In the genomic region with DNA sequence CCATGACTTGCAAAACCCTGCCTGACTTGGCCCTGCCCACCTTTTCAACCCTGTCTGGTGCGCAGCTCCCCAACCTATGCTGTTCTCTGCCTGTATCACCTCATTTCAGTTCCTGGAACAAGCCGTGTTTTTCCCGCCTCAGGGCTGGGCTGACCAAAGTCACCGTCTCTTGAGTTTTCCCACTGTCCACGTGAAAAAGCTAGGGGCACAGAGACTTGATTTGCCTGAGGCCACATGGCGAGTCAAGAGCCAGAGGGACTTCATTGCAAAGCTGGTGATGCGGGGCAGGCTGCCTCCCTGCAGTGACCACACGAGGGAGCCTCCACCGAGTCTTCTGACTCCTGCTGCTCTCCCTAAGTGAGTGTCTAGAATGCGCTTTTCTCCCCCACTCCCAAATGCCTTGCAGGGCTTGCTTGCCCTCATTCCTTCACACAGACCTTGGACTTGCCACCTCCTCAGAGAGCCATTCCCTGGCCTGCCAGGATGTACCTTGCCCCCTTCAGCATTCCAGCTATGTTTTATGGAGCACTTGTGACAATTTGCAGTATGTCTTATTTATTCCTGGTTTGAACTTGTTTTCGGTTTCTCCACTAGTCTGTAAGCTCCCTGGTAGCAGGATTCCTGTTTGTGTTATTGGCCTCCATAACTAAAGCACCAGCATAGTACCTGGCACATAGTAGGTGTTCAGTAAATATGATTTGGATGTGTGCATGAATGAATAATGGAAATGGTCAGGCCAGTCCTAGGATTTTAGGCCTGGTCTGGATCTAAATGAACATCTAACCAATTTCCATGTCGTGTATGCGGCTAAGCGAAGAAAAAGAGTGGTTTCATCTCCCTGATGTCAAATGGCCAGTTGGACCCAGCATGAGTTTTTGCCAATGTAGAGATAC, we compare ENCODE assay signal across 8 cellular contexts.
DNase-seq lines count a peak whose midpoint lies in the region; ATAC-seq, FAIRE-seq and TF ChIP-seq lines count a peak whose summit lies in the region.

No MANE protein-coding gene starts in this region.

- peak; percentile 94 for TF ChIP-seq RAD21 in HepG2 (CRISPR knock-in tag; IDR thresholded peaks at IDR 0.05)

- peak overlapping the region; percentile 65 for H3K4me2 ChIP-seq in HepG2 (ENCODE audit: low read depth, low read length)

- H4K20me1 ChIP-seq in HepG2 (ENCODE audit: insufficient read depth, low read length): no peaks in the 10 kb centered on the region

- H3K9ac ChIP-seq in HepG2 (ENCODE audit: insufficient read depth, low read depth, low read length): no peak overlapping the region

- peak; percentile 76 for TF ChIP-seq CTCF in RWPE2 (IDR thresholded peaks at IDR 0.05; ENCODE audit: poor library complexity, severe bottlenecking)
- TF ChIP-seq CTCF in choroid plexus epithelial cell (conservative IDR thresholded peaks at IDR 0.05; ENCODE audit: low read depth, low read length): peak; percentile 92
- TF ChIP-seq CTCF in HepG2 (CRISPR knock-in tag; IDR thresholded peaks at IDR 0.05): peak; percentile 98

- 28% methylated on average over 14 of the region's 14 CpGs for WGBS in HepG2 (ENCODE audit: low lambda C conversion rate)

- ATAC-seq in RWPE2 (ENCODE audit: low read depth): peak; percentile 67
- ATAC-seq in HepG2: peak; percentile 93
- ATAC-seq in GM18868 (IDR thresholded peaks at IDR 0.05; ENCODE audit: unreplicated experiment): no peak

- H3K4me1 ChIP-seq in RWPE2 (ENCODE audit: insufficient read depth, poor library complexity, severe bottlenecking): peaks cover 26% of the 10 kb centered on the region
- peaks cover 56% of the 10 kb centered on the region for H3K4me1 ChIP-seq in HepG2 (ENCODE audit: insufficient read depth, low read length)

- POLR2A ChIA-PET in HepG2 (lab: Yijun Ruan, JAX): interaction anchor here (1.2 to 4.0 kb wide), 6 partner anchors 17 to 133 kb away, joined by 6 to 55 read pairs (median 16); no protein-coding TSS in a partner anchor

- H3K9me3 ChIP-seq in RWPE2 (ENCODE audit: severe bottlenecking) (no peaks in the 10 kb centered on the region), HepG2 (ENCODE audit: low read length) (no peaks in the 10 kb centered on the region)

- TF ChIP-seq EP300 in HepG2 (IDR thresholded peaks at IDR 0.05; ENCODE audit: low read depth in 2 of 2, low read length in 2 of 2) (no peak), HepG2 (CRISPR knock-in tag; IDR thresholded peaks at IDR 0.05; ENCODE audit: borderline replicate concordance) (no peak; the same call in none of the 2 replicates)

- H3K36me3 ChIP-seq in RWPE2 (ENCODE audit: low read depth) (no peaks in the 10 kb centered on the region), HepG2 (replicated peaks in 1 of 2; ENCODE audit: control insufficient read depth in 1 of 2, insufficient read depth in 2 of 2, low read length in 2 of 2) (no peaks in the 10 kb centered on the region)

- H2AFZ ChIP-seq in HepG2 (ENCODE audit: low read length): no peak overlapping the region

- H3K4me3 ChIP-seq in RWPE2 (ENCODE audit: severe bottlenecking) (no peak overlapping the region), choroid plexus epithelial cell (ENCODE audit: low read depth, low read length) (no peak overlapping the region), HepG2 (replicated peaks in 1 of 3; ENCODE audit: insufficient read depth in 1 of 3, low read depth in 2 of 3, low read length in 3 of 3) (peak overlapping the region in 2 of 3 experiments; percentile 1 to 44; a peak in 2 of 6 replicates)

- in situ Hi-C loops in HepG2 (cut with HindIII; ENCODE audit: extremely low pct_ligation_motif_present, low pct_unique_long_range_greater_than_20kb): loop anchor here (5.0 kb wide), 1 partner anchor 33 kb away; no protein-coding TSS in a partner anchor

- no TSS peak for BruUV-seq in HepG2 (replicated peaks; lab: Mats Ljungman, UMichigan)

- H3K79me2 ChIP-seq in HepG2 (ENCODE audit: insufficient read depth, low read length): no peaks in the 10 kb centered on the region

- H3K27me3 ChIP-seq in RWPE2 (ENCODE audit: insufficient read depth, poor library complexity, severe bottlenecking): no peaks in the 10 kb centered on the region
- no peaks in the 10 kb centered on the region for H3K27me3 ChIP-seq in HepG2 (ENCODE audit: control insufficient read depth in 1 of 2, insufficient read depth in 2 of 2, low read length in 2 of 2)

- intact Hi-C loops in HepG2 (cut with micrococcal nuclease; ENCODE audit: unreplicated experiment): loop anchor here (1.0 to 5.0 kb wide), 4 partner anchors 29 to 273 kb away; no protein-coding TSS in a partner anchor

- peak; percentile 93 for FAIRE-seq in HepG2 (lab: Jason Lieb, UNC)

- TF ChIP-seq POLR2A in HepG2 (IDR thresholded peaks at IDR 0.05; ENCODE audit: insufficient read depth in 1 of 2, low read depth in 2 of 2, low read length in 2 of 2): no peak

- DNase-seq in NCI-H1417 (lab: John Stamatoyannopoulos, UW): peak; percentile 10 to 46 (median 13)
- DNase-seq in NCI-H1417 treated with DMSO at 0.1 percent for 48 hours (lab: John Stamatoyannopoulos, UW): no peak
- DNase-seq in HUDEP-2 (lab: John Stamatoyannopoulos, UW; ENCODE audit: unreplicated experiment in 76 of 76): peak in 41 of 76 experiments; percentile 1 to 38 (median 10)
- DNase-seq in RWPE2 (ENCODE audit: low spot score): no peak
- DNase-seq in choroid plexus epithelial cell (ENCODE audit: low read depth): peak; percentile 76
- peak; percentile 70 for DNase-seq in HepG2 (ENCODE audit: low spot score)
- DNase-seq in superior temporal gyrus (ENCODE audit: extremely low spot score): peak; percentile 76

- H3K27ac ChIP-seq in RWPE2 (ENCODE audit: poor library complexity, severe bottlenecking): peak overlapping the region; percentile 33
- no peak overlapping the region for H3K27ac ChIP-seq in HepG2 (ENCODE audit: extremely low read length, insufficient read depth, low read length)

- CTCF ChIA-PET in HepG2 (lab: Yijun Ruan, JAX; ENCODE audit: low intra/inter-chr PET ratio, low total read pairs): interaction anchor here (0.6 to 1.7 kb wide), 9 partner anchors 14 to 134 kb away, joined by 3 to 20 read pairs (median 4); no protein-coding TSS in a partner anchor

TF ChIP-seq in HepG2, 621 proteins besides CTCF, POLR2A, EP300 and RAD21 (continues in another document):
- TF ChIP-seq, protein P1, sequence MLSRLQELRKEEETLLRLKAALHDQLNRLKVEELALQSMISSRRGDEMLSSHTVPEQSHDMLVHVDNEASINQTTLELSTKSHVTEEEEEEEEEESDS (CRISPR knock-in tag; IDR thresholded peaks at IDR 0.05; ENCODE audit: borderline replicate concordance): 0 out of 2 replicates have a peak, but pooled peaks have one; percentile 76
- TF ChIP-seq, protein P2, sequence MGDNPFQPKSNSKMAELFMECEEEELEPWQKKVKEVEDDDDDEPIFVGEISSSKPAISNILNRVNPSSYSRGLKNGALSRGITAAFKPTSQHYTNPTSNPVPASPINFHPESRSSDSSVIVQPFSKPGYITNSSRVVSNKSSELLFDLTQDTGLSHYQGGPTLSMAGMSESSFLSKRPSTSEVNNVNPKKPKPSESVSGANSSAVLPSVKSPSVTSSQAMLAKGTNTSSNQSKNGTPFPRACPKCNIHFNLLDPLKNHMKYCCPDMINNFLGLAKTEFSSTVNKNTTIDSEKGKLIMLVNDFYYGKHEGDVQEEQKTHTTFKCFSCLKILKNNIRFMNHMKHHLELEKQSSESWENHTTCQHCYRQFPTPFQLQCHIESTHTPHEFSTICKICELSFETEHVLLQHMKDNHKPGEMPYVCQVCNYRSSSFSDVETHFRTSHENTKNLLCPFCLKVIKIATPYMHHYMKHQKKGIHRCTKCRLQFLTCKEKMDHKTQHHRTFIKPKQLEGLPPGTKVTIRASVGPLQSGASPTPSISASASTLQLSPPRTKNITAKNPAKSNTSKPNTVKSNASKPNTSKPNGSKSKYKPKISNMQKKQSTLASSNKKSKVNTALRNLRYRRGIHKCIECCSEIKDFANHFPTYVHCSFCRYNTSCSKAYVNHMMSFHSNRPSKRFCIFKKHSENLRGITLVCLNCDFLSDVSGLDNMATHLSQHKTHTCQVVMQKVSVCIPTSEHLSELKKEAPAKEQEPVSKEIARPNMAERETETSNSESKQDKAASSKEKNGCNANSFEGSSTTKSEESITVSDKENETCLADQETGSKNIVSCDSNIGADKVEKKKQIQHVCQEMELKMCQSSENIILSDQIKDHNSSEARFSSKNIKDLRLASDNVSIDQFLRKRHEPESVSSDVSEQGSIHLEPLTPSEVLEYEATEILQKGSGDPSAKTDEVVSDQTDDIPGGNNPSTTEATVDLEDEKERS (CRISPR knock-in tag; IDR thresholded peaks at IDR 0.05): no peak; the same call in 1 of the 2 replicates
- TF ChIP-seq, protein P3, sequence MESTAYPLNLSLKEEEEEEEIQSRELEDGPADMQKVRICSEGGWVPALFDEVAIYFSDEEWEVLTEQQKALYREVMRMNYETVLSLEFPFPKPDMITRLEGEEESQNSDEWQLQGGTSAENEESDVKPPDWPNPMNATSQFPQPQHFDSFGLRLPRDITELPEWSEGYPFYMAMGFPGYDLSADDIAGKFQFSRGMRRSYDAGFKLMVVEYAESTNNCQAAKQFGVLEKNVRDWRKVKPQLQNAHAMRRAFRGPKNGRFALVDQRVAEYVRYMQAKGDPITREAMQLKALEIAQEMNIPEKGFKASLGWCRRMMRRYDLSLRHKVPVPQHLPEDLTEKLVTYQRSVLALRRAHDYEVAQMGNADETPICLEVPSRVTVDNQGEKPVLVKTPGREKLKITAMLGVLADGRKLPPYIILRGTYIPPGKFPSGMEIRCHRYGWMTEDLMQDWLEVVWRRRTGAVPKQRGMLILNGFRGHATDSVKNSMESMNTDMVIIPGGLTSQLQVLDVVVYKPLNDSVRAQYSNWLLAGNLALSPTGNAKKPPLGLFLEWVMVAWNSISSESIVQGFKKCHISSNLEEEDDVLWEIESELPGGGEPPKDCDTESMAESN (CRISPR knock-in tag; conservative IDR thresholded peaks at IDR 0.05): peak; percentile 25; the same call in 1 of the 2 replicates
- TF ChIP-seq FOXP1 (IDR thresholded peaks at IDR 0.05) (no peak), FOXP1 (CRISPR knock-in tag; IDR thresholded peaks at IDR 0.05) (no peak), ZNF614 (CRISPR knock-in tag; IDR thresholded peaks at IDR 0.05; ENCODE audit: borderline replicate concordance) (peak; percentile 73; the same call in 1 of the 2 replicates), ZFY (CRISPR knock-in tag; IDR thresholded peaks at IDR 0.05) (no peak), ZMYM4 (CRISPR knock-in tag; IDR thresholded peaks at IDR 0.05) (peak; percentile 46; the same call in 1 of the 2 replicates)

Comparison
In these comparisons a context has a peak if more than half of its experiments do, and no peak if none do; other contexts are left out.
1. DNase-seq: peak in NCI-H1417 (3 of 3), HUDEP-2 (41 of 76), choroid plexus epithelial cell (single experiment), HepG2 (single experiment) and superior temporal gyrus (single experiment); none in NCI-H1417 treated with DMSO at 0.1 percent for 48 hours (single experiment) and RWPE2 (single experiment).
2. H3K4me3 ChIP-seq: peak in HepG2 (2 of 3); none in RWPE2 (single experiment) and choroid plexus epithelial cell (single experiment).
3. Peak in every context shown above with its lines, with median percentiles within 50 percentile points of each other: CTCF ChIP-seq.